Comparison of ENCODE assay signal across 9 cellular contexts in genomic region chr6:4319992-4320683, GRCh38.
DNase-seq lines count a peak whose midpoint lies in the region; ATAC-seq and TF ChIP-seq lines count a peak whose summit lies in the region.
"Had no signal": no experiment of that assay in that cellular context is flagged by ENCODE, and none has a peak within 500 bp of the region (broad histone marks: within the 10 kb centered on the region; RNA-seq: fewer than 3 reads in every experiment).

No MANE protein-coding gene starts in this region.

- H3K27me3 ChIP-seq in suprapubic skin, result no peaks in the 10 kb centered on the region

- TF ChIP-seq CTCF in VCaP (conservative IDR thresholded peaks at IDR 0.05) (no peak), suprapubic skin (IDR thresholded peaks at IDR 0.05) (no peak)

- ATAC-seq in HG03159 (IDR thresholded peaks at IDR 0.05; ENCODE audit: unreplicated experiment), result no peak

- H3K4me3 ChIP-seq in suprapubic skin, result no peak overlapping the region

- no peak for TF ChIP-seq EP300 in suprapubic skin (IDR thresholded peaks at IDR 0.05)

- H3K27ac ChIP-seq in VCaP (peak overlapping the region; percentile 75), suprapubic skin (peak overlapping the region; percentile 27)
- H3K27ac ChIP-seq: KMS-11 had no signal

- H3K9me3 ChIP-seq in suprapubic skin, result no peaks in the 10 kb centered on the region

- H3K36me3 ChIP-seq in suprapubic skin, result no peaks in the 10 kb centered on the region

- 16% methylated on average over 4 of the region's 4 CpGs for WGBS in suprapubic skin

- H3K4me1 ChIP-seq in suprapubic skin, result peaks cover 68% of the 10 kb centered on the region

- TF ChIP-seq POLR2A in suprapubic skin (IDR thresholded peaks at IDR 0.05), result no peak

- DNase-seq in Kasumi-1 (lab: John Stamatoyannopoulos, UW) (peak; percentile 75 to 76), hepatic stellate cell (ENCODE audit: low spot score) (peak; percentile 21), suprapubic skin (ENCODE audit: low spot score in 2 of 2) (no peak), DMS153 treated with DMSO at 0.1 percent for 48 hours (lab: John Stamatoyannopoulos, UW; ENCODE audit: unreplicated experiment) (no peak)
- DNase-seq in central memory CD4-positive, alpha-beta T cell, result no peak
- DNase-seq: H7 had no signal

Comparison
In these comparisons a context has a peak if more than half of its experiments do, and no peak if none do; other contexts are left out.
1. DNase-seq: peak in Kasumi-1 (2 of 2) and hepatic stellate cell (single experiment); none in suprapubic skin (0 of 2), DMS153 treated with DMSO at 0.1 percent for 48 hours (single experiment) and central memory CD4-positive, alpha-beta T cell (single experiment).